In the genomic region with DNA sequence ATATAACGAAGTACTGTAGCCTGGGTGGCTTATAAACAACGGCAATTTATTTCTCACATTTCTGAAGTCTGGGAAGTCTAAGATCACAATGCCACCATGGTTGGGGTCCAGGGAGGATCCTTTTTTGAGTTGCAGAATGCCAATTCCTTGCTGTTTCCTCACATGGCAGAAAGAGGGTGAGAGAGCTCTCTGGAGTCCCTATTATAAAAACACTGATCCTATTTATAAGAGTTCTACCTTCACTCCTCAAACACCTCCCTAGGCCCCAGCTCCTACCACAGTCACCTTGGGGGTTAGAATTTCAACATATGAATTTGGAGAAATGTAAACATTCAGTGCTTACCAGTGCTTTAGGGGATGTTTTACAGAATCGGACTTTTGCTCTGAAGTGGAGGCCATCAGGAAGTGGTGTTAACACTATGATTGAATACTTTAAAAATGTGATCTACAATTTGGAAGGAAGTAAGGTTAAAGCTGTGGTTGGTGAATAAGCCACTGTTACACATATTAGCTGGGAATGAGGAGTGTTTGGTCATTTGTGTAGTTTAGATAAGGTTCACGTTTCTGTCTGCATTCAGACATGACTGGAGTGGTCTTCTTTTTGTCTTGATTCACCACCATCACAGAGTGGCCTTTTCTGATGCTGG, we compare ENCODE assay signal across 10 cellular contexts.
DNase-seq lines count a peak whose midpoint lies in the region; ATAC-seq and TF ChIP-seq lines count a peak whose summit lies in the region.
"Had no signal": no experiment of that assay in that cellular context is flagged by ENCODE, and none has a peak within 500 bp of the region (broad histone marks: within the 10 kb centered on the region; RNA-seq: fewer than 3 reads in every experiment).

No MANE protein-coding gene starts in this region.

- H3K9me2 ChIP-seq in GM23338 (ENCODE audit: insufficient read depth): no peaks in the 10 kb centered on the region

- no peaks in the 10 kb centered on the region for H3K36me3 Mint-ChIP-seq in GM23338 (ENCODE audit: low read depth)
- no peaks in the 10 kb centered on the region for H3K36me3 Mint-ChIP-seq in CD14-positive monocyte

- H3K4me3 Mint-ChIP-seq in GM23338 (no peak overlapping the region), CD14-positive monocyte (no peak overlapping the region)

- no peaks in the 10 kb centered on the region for H4K20me1 ChIP-seq in GM23338 (replicated peaks; ENCODE audit: insufficient read depth)

- TF ChIP-seq CTCF in GM23338 (conservative IDR thresholded peaks at IDR 0.05; ENCODE audit: low read depth in 2 of 2) (no peak), RWPE1 (conservative IDR thresholded peaks at IDR 0.05; ENCODE audit: low read depth) (no peak), fibroblast of the aortic adventitia (IDR thresholded peaks at IDR 0.05; ENCODE audit: insufficient read depth, low read length) (no peak), retinal pigment epithelial cell (conservative IDR thresholded peaks at IDR 0.05; ENCODE audit: low read depth, low read length) (no peak), CD14-positive monocyte (IDR thresholded peaks at IDR 0.05) (no peak), sigmoid colon (IDR thresholded peaks at IDR 0.05) (no peak)

- DNase-seq in GM23338 (ENCODE audit: low spot score) (no peak), RWPE1 (ENCODE audit: low spot score) (peak; percentile 44), fibroblast of the aortic adventitia (ENCODE audit: low read depth) (peak; percentile 71), retinal pigment epithelial cell (ENCODE audit: low read depth) (peak; percentile 6), CD14-positive monocyte (ENCODE audit: low spot score) (no peak), GDM1 (lab: John Stamatoyannopoulos, UW) (no peak), sigmoid colon (no peak)
- DNase-seq: activated gamma-delta T cell treated with Interleukin-2 at 50 U/mL for 16 hours, MG63, thyroid gland had no signal

- peaks cover 20% of the 10 kb centered on the region for H3K4me1 ChIP-seq in GM23338 (ENCODE audit: insufficient read depth)
- peaks cover 0 to 6% (median 1%) of the 10 kb centered on the region in 4 donors for H3K4me1 ChIP-seq in sigmoid colon
- H3K4me1 ChIP-seq: thyroid gland had no signal

- no peak for TF ChIP-seq POLR2A in sigmoid colon (IDR thresholded peaks at IDR 0.05)

- H3K4me1 Mint-ChIP-seq in GM23338 (peaks cover 37% of the 10 kb centered on the region), CD14-positive monocyte (peaks cover 10% of the 10 kb centered on the region)

- H3K27ac ChIP-seq in GM23338 (ENCODE audit: low read depth): no peak overlapping the region
- no peak overlapping the region for H3K27ac ChIP-seq in RWPE1
- H3K27ac ChIP-seq in sigmoid colon: no peak overlapping the region
- H3K27ac ChIP-seq: thyroid gland had no signal

- H3K27me3 Mint-ChIP-seq in GM23338 (ENCODE audit: insufficient read depth, low read depth, poor library complexity) (peaks cover 1% of the 10 kb centered on the region), CD14-positive monocyte (ENCODE audit: low read depth in 3 of 3) (peaks cover 0 to 3% (median 0%) of the 10 kb centered on the region in 3 donors)

- H3K9me3 ChIP-seq in sigmoid colon: no peaks in the 10 kb centered on the region
- H3K9me3 ChIP-seq: MG63, thyroid gland had no signal

- intact Hi-C loops in CD14-positive monocyte (cut with micrococcal nuclease): loop anchor here in 1 of 2 donors (10.0 kb wide), 1 partner anchor 176 kb away; no protein-coding TSS in a partner anchor
- intact Hi-C loops in sigmoid colon (cut with DNase I): no loop called here

- CTCF ChIA-PET in RWPE1 (lab: Yijun Ruan, JAX): interaction anchor here (0.6 to 0.7 kb wide), 4 partner anchors 8 to 1125 kb away, joined by 3 to 4 read pairs (median 3); no protein-coding TSS in a partner anchor

- peak overlapping the region; percentile 18; the same call in 1 of the 2 replicates for H2AFZ ChIP-seq in GM23338

- H3K9me3 Mint-ChIP-seq in GM23338 (no peaks in the 10 kb centered on the region), CD14-positive monocyte (peaks cover 0 to 1% (median 0%) of the 10 kb centered on the region in 7 donors)

- no peaks in the 10 kb centered on the region for H3K79me2 ChIP-seq in GM23338 (replicated peaks; ENCODE audit: insufficient read depth)

- no peak overlapping the region for H3K4me2 ChIP-seq in GM23338

- H3K27ac Mint-ChIP-seq in GM23338: no peak overlapping the region
- H3K27ac Mint-ChIP-seq in CD14-positive monocyte: no peak overlapping the region

- no peaks in the 10 kb centered on the region for H3F3A ChIP-seq in GM23338 (replicated peaks; ENCODE audit: low read depth)

- WGBS in sigmoid colon, 2 donors: 47 to 49% methylated on average over 4 of the region's 4 CpGs

- TF ChIP-seq EP300 in sigmoid colon (IDR thresholded peaks at IDR 0.05): no peak

- H3K27me3 ChIP-seq in GM23338 (ENCODE audit: insufficient read depth) (no peaks in the 10 kb centered on the region), sigmoid colon (no peaks in the 10 kb centered on the region)
- H3K27me3 ChIP-seq: MG63, thyroid gland had no signal

- H3K4me3 ChIP-seq in GM23338 (no peak overlapping the region), fibroblast of the aortic adventitia (ENCODE audit: low read depth, low read length) (no peak overlapping the region), retinal pigment epithelial cell (ENCODE audit: low read length) (no peak overlapping the region), sigmoid colon (no peak overlapping the region)
- H3K4me3 ChIP-seq: MG63, thyroid gland had no signal

- no peaks in the 10 kb centered on the region for H3K36me3 ChIP-seq in GM23338 (ENCODE audit: insufficient read depth)
- no peaks in the 10 kb centered on the region for H3K36me3 ChIP-seq in sigmoid colon
- H3K36me3 ChIP-seq: MG63, thyroid gland had no signal

- POLR2A ChIA-PET in RWPE1 (lab: Yijun Ruan, JAX; ENCODE audit: low non-redundant PET): no interaction called here

- no peak for ATAC-seq in GM23338

TF ChIP-seq in GM23338, 12 proteins besides CTCF, POLR2A, EP300 and RAD21 (continues in another document):
- TF ChIP-seq REST (IDR thresholded peaks at IDR 0.05; ENCODE audit: unreplicated experiment) (no peak), JUNB (IDR thresholded peaks at IDR 0.05; ENCODE audit: unreplicated experiment) (no peak), CREB1 (CRISPR knock-in tag; IDR thresholded peaks at IDR 0.05; ENCODE audit: low read depth) (no peak)

Comparison
In these comparisons a context has a peak if more than half of its experiments do, and no peak if none do; other contexts are left out.
1. DNase-seq: peak in RWPE1 (single experiment), fibroblast of the aortic adventitia (single experiment) and retinal pigment epithelial cell (single experiment); none in GM23338 (single experiment), CD14-positive monocyte (single experiment), GDM1 (single experiment) and sigmoid colon (single experiment).